ENCODE assay signal across 16 cellular contexts in the genomic region with DNA sequence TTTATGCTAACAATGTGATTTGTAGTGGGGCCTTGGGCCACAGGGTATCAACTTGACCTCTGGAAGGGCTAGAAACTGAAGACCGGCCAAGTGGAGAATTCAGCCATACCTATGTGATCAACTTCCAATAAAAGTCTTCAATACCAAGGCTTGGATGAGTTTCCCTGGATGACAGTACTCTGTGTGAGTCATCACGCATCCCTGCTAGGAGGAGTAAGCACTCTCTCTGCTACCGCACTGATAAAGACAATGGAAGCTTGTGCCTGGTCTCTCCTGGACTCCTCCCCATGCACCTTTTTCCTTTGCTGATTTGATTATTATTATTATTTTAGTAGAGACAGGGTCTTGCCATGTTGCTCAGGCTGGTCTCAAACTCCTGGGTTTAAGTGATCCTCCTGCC.
"Had no signal": no experiment of that assay in that cellular context is flagged by ENCODE, and none has a peak within 500 bp of the region (broad histone marks: within the 10 kb centered on the region; RNA-seq: fewer than 3 reads in every experiment).

No MANE protein-coding gene starts in this region.

- H3K4me3 Mint-ChIP-seq: dendritic cell treated with granulocyte-macrophage colony-stimulating factor and Interleukin-4, amounts not matched to agents 40 ng/mL and 50 ng/mL, for 4 days; effector memory CD8-positive, alpha-beta T cell; natural killer cell; neural crest cell had no signal

- H3K27ac Mint-ChIP-seq: dendritic cell treated with granulocyte-macrophage colony-stimulating factor and Interleukin-4, amounts not matched to agents 40 ng/mL and 50 ng/mL, for 4 days; effector memory CD8-positive, alpha-beta T cell; natural killer cell had no signal

- H3K4me1 Mint-ChIP-seq: natural killer cell, neural crest cell had no signal

- H3K9me3 ChIP-seq: gastrocnemius medialis had no signal

- H3K36me3 Mint-ChIP-seq: natural killer cell had no signal

- H3K27me3 ChIP-seq: gastrocnemius medialis, heart right ventricle had no signal

- H3K9me3 Mint-ChIP-seq: dendritic cell treated with granulocyte-macrophage colony-stimulating factor and Interleukin-4, amounts not matched to agents 40 ng/mL and 50 ng/mL, for 4 days; effector memory CD8-positive, alpha-beta T cell; natural killer cell; neural crest cell had no signal

- DNase-seq: cerebellar nuclear complex; effector memory CD8-positive, alpha-beta T cell; gastrocnemius medialis; heart right ventricle; hypothalamus; kidney; left colon; natural killer cell; posterior cingulate gyrus; right cardiac atrium; small intestine; stimulated activated CD4-positive, alpha-beta T cell treated with anti-CD3 and anti-CD28 coated beads, Interleukin-2, amount 100 ng/mL, for 48 hours; stimulated activated naive CD4-positive, alpha-beta T cell treated with Interleukin-2 at 50 U/mL for 16 hours had no signal

- H3K4me3 ChIP-seq: gastrocnemius medialis, heart right ventricle had no signal

- H3K4me1 ChIP-seq: gastrocnemius medialis, heart right ventricle had no signal

- H3K27ac ChIP-seq: gastrocnemius medialis, heart right ventricle had no signal

- FAIRE-seq: colon, kidney, small intestine had no signal

- H3K36me3 ChIP-seq: gastrocnemius medialis, heart right ventricle had no signal

- ATAC-seq: effector memory CD8-positive, alpha-beta T cell; gastrocnemius medialis; heart right ventricle; left colon; natural killer cell; right cardiac atrium had no signal
